ENCODE assay signal across 7 cellular contexts in genomic region chr4:82891728-82892466, GRCh38. TPM values are rescaled to one million over a fixed set of nuclear protein-coding genes. Genes with fewer than 3 reads are reported as not detected.
A peak's percentile ranks its signal among the peaks of the same experiment; 100 is the strongest.
DNase-seq lines count a peak whose midpoint lies in the region; ATAC-seq and TF ChIP-seq lines count a peak whose summit lies in the region.

No MANE protein-coding gene starts in this region.

- no peak for TF ChIP-seq POLR2A in GM18505 (IDR thresholded peaks at IDR 0.05; ENCODE audit: borderline replicate concordance, extremely low read depth, insufficient read depth, insufficient read length)

- no peak overlapping the region for H3K4me3 ChIP-seq in mucosa of descending colon

- peaks cover 22% of the 10 kb centered on the region for H3K4me1 ChIP-seq in mucosa of descending colon (ENCODE audit: low read depth)

- H3K36me3 ChIP-seq in mucosa of descending colon (ENCODE audit: low read depth): peaks cover 4% of the 10 kb centered on the region

- no peaks in the 10 kb centered on the region for H3K9me3 ChIP-seq in mucosa of descending colon

- intact Hi-C loops in mucosa of descending colon (cut with DNase I, micrococcal nuclease): loop anchor here in 1 of 2 donors (1.0 to 10.0 kb wide), 2 partner anchors 8 to 393 kb away; partner anchors contain the start of genes COQ2 and THAP9

- DNase-seq in M059J (ENCODE audit: low read depth) (peak; percentile 47), caudate nucleus (lab: John Stamatoyannopoulos, UW) (peak in 1 of 61 donors; percentile 0), mucosa of descending colon (no peak), putamen (ENCODE audit: low spot score) (no peak), RPMI8226 (no peak)
- no peak for DNase-seq in activated CD8-positive, alpha-beta memory T cell treated with anti-CD3 and anti-CD28 coated beads, Interleukin-2, amount 50 U/mL, for 48 hours

- peak overlapping the region; percentile 94 for H3K27ac ChIP-seq in caudate nucleus (ENCODE audit: low read depth, low read length)

- TF ChIP-seq CTCF in mucosa of descending colon (IDR thresholded peaks at IDR 0.05): no peak

- ATAC-seq in GM18505 (IDR thresholded peaks at IDR 0.05; ENCODE audit: unreplicated experiment): peak; percentile 3
- peak; percentile 8 for ATAC-seq in mucosa of descending colon

RNA-seq across cellular contexts. Expression of gene SEC31A, which starts 0.9 kb away (rescaled TPM):
- 165 and 205 TPM in 2 replicates for total RNA-seq in M059J (2014; rRNA removed; shearing (Covaris generic))
- total RNA-seq in mucosa of descending colon: 100 to 1,000 TPM; 167 to 179 (median 176) TPM

RNA-seq across cellular contexts. Expression of gene THAP9, which starts 8.6 kb away (rescaled TPM):
- 0.96 and 2.6 TPM in 2 replicates for total RNA-seq in M059J (2014; rRNA removed; shearing (Covaris generic))
- total RNA-seq in mucosa of descending colon: 1 to 10 TPM; 2.9 to 5.1 (median 5.0) TPM
